Comparison of ENCODE assay signal across 8 cellular contexts in genomic region chr6:99514089-99514488, GRCh38. TPM values are rescaled to one million over a fixed set of nuclear protein-coding genes. Genes with fewer than 3 reads are reported as not detected.
DNase-seq lines count a peak whose midpoint lies in the region; ATAC-seq and TF ChIP-seq lines count a peak whose summit lies in the region.

No MANE protein-coding gene starts in this region.

- no peak overlapping the region for H4K8ac ChIP-seq in mesenchymal stem cell (ENCODE audit: low read length)

- in situ Hi-C loops in astrocyte of the cerebellum (cut with HindIII; ENCODE audit: low sequenced_read_pairs), result loop anchor here (5.0 kb wide), 1 partner anchor 92 kb away; no protein-coding TSS in a partner anchor

- H3K27me3 Mint-ChIP-seq in HFFc6 (ENCODE audit: insufficient read depth), result no peaks in the 10 kb centered on the region

- no peaks in the 10 kb centered on the region for H3K4me1 ChIP-seq in mesenchymal stem cell (ENCODE audit: control insufficient read depth, insufficient read depth, low read depth, low read length)

- H3K27me3 ChIP-seq in AG04450 (ENCODE audit: control insufficient read depth, insufficient read depth, low read length) (no peaks in the 10 kb centered on the region), mesenchymal stem cell (ENCODE audit: control insufficient read depth in 1 of 2, insufficient read depth in 1 of 2, low read length in 2 of 2) (no peaks in the 10 kb centered on the region)

- no peak overlapping the region for H2BK15ac ChIP-seq in mesenchymal stem cell (ENCODE audit: low read depth, poor library complexity, severe bottlenecking)

- H4K91ac ChIP-seq in mesenchymal stem cell (ENCODE audit: low read length), result no peak overlapping the region

- no peak overlapping the region for H3K23ac ChIP-seq in mesenchymal stem cell (ENCODE audit: low read length in 2 of 2)

- POLR2A ChIA-PET in AG04450 (lab: Yijun Ruan, JAX) (interaction anchor here (0.5 to 1.2 kb wide), 2 partner anchors 10 to 120 kb away, joined by 3 to 5 read pairs; partner anchors contain the start of gene COQ3), GM10248 (lab: Yijun Ruan, JAX) (no interaction called here)

- H3K27ac ChIP-seq in AG04450 (ENCODE audit: low read depth, low read length) (no peak overlapping the region), mesenchymal stem cell (ENCODE audit: low read length, poor library complexity, severe bottlenecking) (no peak overlapping the region)

- peak overlapping the region; percentile 95 for H3K9ac ChIP-seq in mesenchymal stem cell (ENCODE audit: low read length)

- H3K4me1 Mint-ChIP-seq in HFFc6 (ENCODE audit: low read depth), result peaks cover 34% of the 10 kb centered on the region

- CTCF ChIA-PET in AG04450 (lab: Charles Lee), result interaction anchor here (0.8 kb wide), 1 partner anchor 75 kb away, joined by 3 read pairs; no protein-coding TSS in a partner anchor
- CTCF ChIA-PET in GM10248 (lab: Yijun Ruan, JAX), result interaction anchor here (0.6 to 1.0 kb wide), 5 partner anchors 9 to 184 kb away, joined by 3 to 4 read pairs (median 3); no protein-coding TSS in a partner anchor

- ATAC-seq in GM21737 (IDR thresholded peaks at IDR 0.05; ENCODE audit: unreplicated experiment) (no peak), HG03565 (IDR thresholded peaks at IDR 0.05; ENCODE audit: unreplicated experiment) (no peak)

- H3K9me3 Mint-ChIP-seq in HFFc6, result no peaks in the 10 kb centered on the region

- H3K36me3 Mint-ChIP-seq in HFFc6 (ENCODE audit: low read depth), result no peaks in the 10 kb centered on the region

- no peak overlapping the region for H2BK5ac ChIP-seq in mesenchymal stem cell (ENCODE audit: low read depth, low read length, poor library complexity, severe bottlenecking)

- H3K4me3 ChIP-seq in AG04450 (ENCODE audit: low read depth, low read length) (peak overlapping the region; percentile 77), astrocyte of the cerebellum (ENCODE audit: low read depth, low read length) (peak overlapping the region; percentile 82), mesenchymal stem cell (ENCODE audit: insufficient read depth in 1 of 2, low read depth in 1 of 2, low read length in 2 of 2) (peak overlapping the region in 1 of 2 experiments; percentile 93)

- WGBS in mesenchymal stem cell, result 9% methylated on average over 7 of the region's 8 CpGs

- no peak overlapping the region for H3K18ac ChIP-seq in mesenchymal stem cell (ENCODE audit: low read depth in 1 of 2, low read length in 2 of 2)

- H3K27ac Mint-ChIP-seq in HFFc6, result peak overlapping the region; percentile 90

- no peak overlapping the region for H2BK120ac ChIP-seq in mesenchymal stem cell (ENCODE audit: low read depth, low read length)

- H3K79me1 ChIP-seq in mesenchymal stem cell (replicated peaks; ENCODE audit: low read length, poor library complexity, severe bottlenecking), result peaks cover 11% of the 10 kb centered on the region

- H3K14ac ChIP-seq in mesenchymal stem cell (ENCODE audit: low read length in 2 of 2), result no peak overlapping the region

- H3K4ac ChIP-seq in mesenchymal stem cell (ENCODE audit: low read depth in 1 of 2, low read length in 2 of 2), result no peak overlapping the region

- H2AFZ ChIP-seq in mesenchymal stem cell (ENCODE audit: low read depth, low read length), result no peak overlapping the region

- no peak for TF ChIP-seq CTCF in AG04450 (IDR thresholded peaks at IDR 0.05; ENCODE audit: low read depth, low read length)
- TF ChIP-seq CTCF in HFFc6 (IDR thresholded peaks at IDR 0.05), result no peak
- no peak for TF ChIP-seq CTCF in astrocyte of the cerebellum (IDR thresholded peaks at IDR 0.05; ENCODE audit: low read depth, low read length, missing control alignments)
- no peak for TF ChIP-seq CTCF in GM10248 (IDR thresholded peaks at IDR 0.05; ENCODE audit: control extremely low read depth, extremely low read depth, low read depth, missing control alignments)

- no peak overlapping the region for H2BK12ac ChIP-seq in mesenchymal stem cell (ENCODE audit: low read length in 2 of 2)

- peak overlapping the region; percentile 76 for H3K4me2 ChIP-seq in mesenchymal stem cell (ENCODE audit: low read length, poor library complexity, severe bottlenecking)

- H3K9me3 ChIP-seq in AG04450 (ENCODE audit: control insufficient read depth, insufficient read depth, low read length), result no peaks in the 10 kb centered on the region
- H3K9me3 ChIP-seq in mesenchymal stem cell (ENCODE audit: control insufficient read depth, low read length), result no peaks in the 10 kb centered on the region

- no peak overlapping the region for H2AK5ac ChIP-seq in mesenchymal stem cell (ENCODE audit: low read length, severe bottlenecking)

- DNase-seq in AG04450 (ENCODE audit: low read depth, low spot score) (no peak), HFFc6 (no peak), astrocyte of the cerebellum (ENCODE audit: low read depth) (no peak), mesenchymal stem cell (peak; percentile 22), GM10248 (ENCODE audit: extremely low spot score) (no peak), NCI-H2029 treated with DMSO at 0.1 percent for 48 hours (lab: John Stamatoyannopoulos, UW) (no peak)

- peaks cover 0 to 5% of the 10 kb centered on the region in 2 experiments for H3K36me3 ChIP-seq in mesenchymal stem cell (ENCODE audit: control insufficient read depth in 1 of 2, insufficient read depth in 2 of 2, low read depth in 1 of 2, low read length in 2 of 2)

- peak overlapping the region; percentile 98 for H3K4me3 Mint-ChIP-seq in HFFc6

RNA-seq across cellular contexts. Expression of gene USP45, which starts 1.1 kb away (rescaled TPM):
- 10.0 and 12.7 TPM in 2 replicates for polyA plus RNA-seq in AG04450 (2011; rRNA removed)
- polyA minus RNA-seq in AG04450 (2011; rRNA and poly(A)+ RNA removed), result 11.0 and 16.8 TPM in 2 replicates
- 10 to 100 TPM in 5 of 6 experiments, 1 to 10 TPM in 1; 9.9 to 12.7 (median 10.5) TPM for total RNA-seq in HFFc6 (2021; fragmentation: NEBNext Ultra II Directional; extraction: Animal tissue kit (Norgen Biotek cat#: 25700))
- 8.0 TPM for polyA plus RNA-seq in mesenchymal stem cell (2013, experiment 1 of 2)
- 7.7 TPM for polyA plus RNA-seq in mesenchymal stem cell (2013, experiment 2 of 2)

RNA-seq across cellular contexts. Expression of gene CCNC, which starts 54.4 kb away (rescaled TPM):
- polyA plus RNA-seq in AG04450 (2011; rRNA removed), result 54.9 and 68.4 TPM in 2 replicates
- 21.1 and 46.1 TPM in 2 replicates for polyA minus RNA-seq in AG04450 (2011; rRNA and poly(A)+ RNA removed)
- 10 to 100 TPM; 40.9 to 46.3 (median 43.1) TPM for total RNA-seq in HFFc6 (2021; fragmentation: NEBNext Ultra II Directional; extraction: Animal tissue kit (Norgen Biotek cat#: 25700))
- polyA plus RNA-seq in mesenchymal stem cell (2013, experiment 1 of 2), result 26.7 TPM
- 27.8 TPM for polyA plus RNA-seq in mesenchymal stem cell (2013, experiment 2 of 2)
